ENCODE assay signal across 12 cellular contexts in the genomic region with DNA sequence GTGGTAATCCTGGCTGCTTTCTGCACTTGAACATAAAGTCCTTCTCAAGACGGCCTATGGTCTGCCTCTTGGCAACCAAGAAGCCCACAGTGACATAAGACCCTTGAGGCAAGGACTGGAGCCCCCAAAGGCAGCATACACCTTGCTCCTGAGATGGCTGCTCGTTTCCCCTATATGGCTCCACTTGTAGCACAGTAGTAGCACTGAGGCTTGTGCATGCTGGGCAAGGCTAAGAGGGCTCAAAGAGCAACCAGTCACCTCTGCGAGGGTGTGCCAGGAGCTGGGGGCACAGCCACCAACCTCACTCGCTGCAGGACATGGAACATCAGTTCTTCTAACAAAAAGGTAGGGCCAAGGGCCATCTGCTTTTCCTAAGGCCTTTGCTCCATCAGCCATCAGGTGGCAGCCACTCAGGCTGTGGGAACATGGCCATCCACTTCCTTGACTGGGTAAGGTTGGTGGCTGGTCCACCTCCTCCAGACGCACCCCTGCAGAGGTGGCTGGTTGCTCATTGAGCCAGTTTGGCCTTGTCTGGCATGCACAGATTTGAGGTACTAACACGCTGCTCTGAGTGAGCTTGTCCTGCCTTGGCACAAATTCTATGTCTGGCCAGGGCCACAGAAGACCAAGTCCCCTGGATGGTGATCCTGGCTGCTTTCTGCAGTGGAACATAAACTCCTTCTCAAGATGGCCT. TPM values are rescaled to one million over a fixed set of nuclear protein-coding genes. Genes with fewer than 3 reads are reported as not detected.
DNase-seq lines count a peak whose midpoint lies in the region; ATAC-seq and TF ChIP-seq lines count a peak whose summit lies in the region.
"Not testable (repeated sequence)": the region's sequence is repeated elsewhere in the genome, so short reads cannot be mapped to it uniquely, and the experiment has no call there.
"Had no signal": no experiment of that assay in that cellular context is flagged by ENCODE, and none has a peak within 500 bp of the region (broad histone marks: within the 10 kb centered on the region; RNA-seq: fewer than 3 reads in every experiment).

No MANE protein-coding gene starts in this region.

- not testable (repeated sequence) for H3K9me3 ChIP-seq in upper lobe of right lung

- ATAC-seq in stimulated activated effector memory CD8-positive, alpha-beta T cell treated with anti-CD3 and anti-CD28 coated beads, Interleukin-12 subunit alpha, Interleukin-12 subunit beta, amount 100 ng/mL, for 72 hours, result peak; percentile 43
- ATAC-seq in stimulated activated naive CD8-positive, alpha-beta T cell treated with anti-CD3 and anti-CD28 coated beads, Interleukin-15, amount 100 ng/mL, for 72 hours, result peak; percentile 18
- ATAC-seq in upper lobe of right lung, result peak; percentile 36

- not testable (repeated sequence) for H3K4me3 ChIP-seq in upper lobe of right lung

- not testable (repeated sequence) for H3K36me3 Mint-ChIP-seq in osteocyte (ENCODE audit: unreplicated experiment); stimulated activated effector memory CD8-positive, alpha-beta T cell treated with anti-CD3 and anti-CD28 coated beads, Interleukin-12 subunit alpha, Interleukin-12 subunit beta, amount 100 ng/mL, for 72 hours

- not testable (repeated sequence) for H3K4me3 Mint-ChIP-seq in osteocyte (ENCODE audit: unreplicated experiment); stimulated activated effector memory CD8-positive, alpha-beta T cell treated with anti-CD3 and anti-CD28 coated beads, Interleukin-12 subunit alpha, Interleukin-12 subunit beta, amount 100 ng/mL, for 72 hours; stimulated activated naive CD8-positive, alpha-beta T cell treated with anti-CD3 and anti-CD28 coated beads, Interleukin-15, amount 100 ng/mL, for 72 hours

- H3K27ac ChIP-seq in upper lobe of right lung, result not testable (repeated sequence)

- not testable (repeated sequence) for H3K27ac Mint-ChIP-seq in osteocyte (ENCODE audit: unreplicated experiment); stimulated activated effector memory CD8-positive, alpha-beta T cell treated with anti-CD3 and anti-CD28 coated beads, Interleukin-12 subunit alpha, Interleukin-12 subunit beta, amount 100 ng/mL, for 72 hours; stimulated activated naive CD8-positive, alpha-beta T cell treated with anti-CD3 and anti-CD28 coated beads, Interleukin-15, amount 100 ng/mL, for 72 hours

- TF ChIP-seq CTCF in osteocyte (IDR thresholded peaks at IDR 0.05); upper lobe of right lung (IDR thresholded peaks at IDR 0.05): not testable (repeated sequence)

- H3K36me3 ChIP-seq in upper lobe of right lung, result not testable (repeated sequence)

- H3K4me1 ChIP-seq in upper lobe of right lung, result not testable (repeated sequence)

- not testable (repeated sequence) for H3K27me3 ChIP-seq in upper lobe of right lung

- not testable (repeated sequence) for H3K9me3 Mint-ChIP-seq in osteocyte (ENCODE audit: unreplicated experiment); stimulated activated effector memory CD8-positive, alpha-beta T cell treated with anti-CD3 and anti-CD28 coated beads, Interleukin-12 subunit alpha, Interleukin-12 subunit beta, amount 100 ng/mL, for 72 hours; stimulated activated naive CD8-positive, alpha-beta T cell treated with anti-CD3 and anti-CD28 coated beads, Interleukin-15, amount 100 ng/mL, for 72 hours

- H3K4me1 Mint-ChIP-seq in osteocyte (ENCODE audit: unreplicated experiment); stimulated activated effector memory CD8-positive, alpha-beta T cell treated with anti-CD3 and anti-CD28 coated beads, Interleukin-12 subunit alpha, Interleukin-12 subunit beta, amount 100 ng/mL, for 72 hours; stimulated activated naive CD8-positive, alpha-beta T cell treated with anti-CD3 and anti-CD28 coated beads, Interleukin-15, amount 100 ng/mL, for 72 hours: not testable (repeated sequence)

- H3K27me3 Mint-ChIP-seq in osteocyte (ENCODE audit: unreplicated experiment); stimulated activated naive CD8-positive, alpha-beta T cell treated with anti-CD3 and anti-CD28 coated beads, Interleukin-15, amount 100 ng/mL, for 72 hours: not testable (repeated sequence)

- DNase-seq in RPMI8226 (peak; percentile 1), cardiac septum (ENCODE audit: low spot score) (peak; percentile 75), osteocyte (ENCODE audit: extremely low spot score, unreplicated experiment) (peak; percentile 80)
- not testable (repeated sequence) for DNase-seq in stimulated activated effector memory CD8-positive, alpha-beta T cell treated with anti-CD3 and anti-CD28 coated beads, Interleukin-12 subunit alpha, Interleukin-12 subunit beta, amount 100 ng/mL, for 72 hours (ENCODE audit: low spot score in 2 of 2); stimulated activated naive CD8-positive, alpha-beta T cell treated with anti-CD3 and anti-CD28 coated beads, Interleukin-15, amount 100 ng/mL, for 72 hours; upper lobe of right lung

- intact Hi-C loops in cardiac septum (cut with DNase I); upper lobe of right lung (cut with DNase I): not testable (repeated sequence)

RNA-seq across cellular contexts. Expression of a gene that starts 49.9 kb away (rescaled TPM):
- not detected for total RNA-seq in cardiac septum
- not detected in 2 replicates for total RNA-seq in osteocyte
- not detected for total RNA-seq in upper lobe of right lung
- total RNA-seq: A172; B cell; Caco-2; Calu3; CD4-positive, alpha-beta T cell; CD8-positive, alpha-beta T cell had no signal
